Comparison of ENCODE assay signal across 16 cellular contexts in the genomic region with DNA sequence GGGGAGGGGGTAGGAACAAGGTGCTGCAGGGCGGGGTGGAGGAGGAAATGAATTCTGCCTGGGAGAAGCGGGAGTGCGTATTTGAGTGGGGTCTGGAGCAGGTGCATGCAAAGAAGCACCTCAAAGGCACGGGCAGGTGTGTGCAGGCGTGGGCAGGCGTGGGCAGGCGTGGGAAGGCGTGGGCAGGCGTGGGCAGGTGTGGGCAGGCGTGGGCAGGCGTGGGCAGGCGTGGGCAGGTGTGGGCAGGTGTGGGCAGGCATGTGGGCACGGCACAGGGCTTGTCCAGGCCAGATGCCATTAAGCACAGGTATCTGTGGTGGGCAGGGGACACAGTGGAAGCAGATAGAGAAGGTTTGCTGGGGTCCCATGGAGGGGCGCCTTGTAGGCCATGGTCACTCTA.
DNase-seq lines count a peak whose midpoint lies in the region; ATAC-seq and TF ChIP-seq lines count a peak whose summit lies in the region.
"Had no signal": no experiment of that assay in that cellular context is flagged by ENCODE, and none has a peak within 500 bp of the region (broad histone marks: within the 10 kb centered on the region; RNA-seq: fewer than 3 reads in every experiment).

No MANE protein-coding gene starts in this region.

- H3K14ac ChIP-seq in H9 (ENCODE audit: insufficient read depth, low read length) = no peak overlapping the region; the same call in 1 of the 2 replicates

- no peak overlapping the region for H3K4ac ChIP-seq in H9 (ENCODE audit: low read depth, low read length)

- BruUV-seq in Caco-2 (replicated peaks; lab: Mats Ljungman, UMichigan) = no TSS peak

- H3K79me1 ChIP-seq in H9 (ENCODE audit: insufficient read depth, low read depth, low read length, poor library complexity, severe bottlenecking) = no peaks in the 10 kb centered on the region

- intact Hi-C loops in Caco-2 (cut with micrococcal nuclease; ENCODE audit: unreplicated experiment) = no loop called here

- H3K18ac ChIP-seq in H9 (ENCODE audit: insufficient read length, low read depth, low read length) = no peak overlapping the region

- no peaks in the 10 kb centered on the region for H3K36me3 Mint-ChIP-seq in H9 (ENCODE audit: insufficient read depth in 1 of 3, low read depth in 3 of 3)
- no peaks in the 10 kb centered on the region for H3K36me3 Mint-ChIP-seq in activated T-helper 17 cell treated with anti-CD3 and anti-CD28 coated beads, Interleukin-2, amount 50 U/mL, for 72 hours (ENCODE audit: low read depth)
- H3K36me3 Mint-ChIP-seq in neural progenitor cell = no peaks in the 10 kb centered on the region
- H3K36me3 Mint-ChIP-seq in Caco-2 (ENCODE audit: insufficient read depth, unreplicated experiment) = no peaks in the 10 kb centered on the region
- H3K36me3 Mint-ChIP-seq: CD8-positive, alpha-beta T cell had no signal

- H3K36me3 ChIP-seq in neural progenitor cell (no peaks in the 10 kb centered on the region), Caco-2 (ENCODE audit: control insufficient read depth, insufficient read depth, low read length) (no peaks in the 10 kb centered on the region)
- H3K36me3 ChIP-seq: Peyer's patch, SJSA1 had no signal

- H3K4me1 Mint-ChIP-seq in H9 = peaks cover 12 to 15% of the 10 kb centered on the region in 2 experiments
- peaks cover 21% of the 10 kb centered on the region for H3K4me1 Mint-ChIP-seq in activated T-helper 17 cell treated with anti-CD3 and anti-CD28 coated beads, Interleukin-2, amount 50 U/mL, for 72 hours
- H3K4me1 Mint-ChIP-seq in neural progenitor cell = peaks cover 12% of the 10 kb centered on the region
- peaks cover 7% of the 10 kb centered on the region for H3K4me1 Mint-ChIP-seq in Caco-2 (ENCODE audit: low read depth, unreplicated experiment)

- no peak overlapping the region for H3T11ph ChIP-seq in H9 (ENCODE audit: low read length)

- no peak overlapping the region for H2BK15ac ChIP-seq in H9 (ENCODE audit: low read depth, low read length)

- no peak overlapping the region for H2AFZ ChIP-seq in H9 (ENCODE audit: low read length)
- H2AFZ ChIP-seq in neural progenitor cell (replicated peaks) = no peak overlapping the region

- no peak overlapping the region for H3K4me2 ChIP-seq in H9 (ENCODE audit: insufficient read depth, insufficient read length, low read length)
- no peak overlapping the region for H3K4me2 ChIP-seq in neural progenitor cell

- H3K9me3 ChIP-seq in H9 (ENCODE audit: control insufficient read depth, low read depth, low read length) (no peaks in the 10 kb centered on the region), neural progenitor cell (ENCODE audit: low read depth) (no peaks in the 10 kb centered on the region), Caco-2 (no peaks in the 10 kb centered on the region)
- H3K9me3 ChIP-seq: Peyer's patch, SJSA1 had no signal

- no peaks in the 10 kb centered on the region for H3K23me2 ChIP-seq in H9 (ENCODE audit: insufficient read length, low read depth, low read length, poor library complexity, severe bottlenecking)

- no peak overlapping the region for H4K5ac ChIP-seq in H9 (ENCODE audit: insufficient read length, low read depth, low read length)

- H3K9ac ChIP-seq in H9 (ENCODE audit: extremely low read depth, insufficient read length, low read length) (no peak overlapping the region), neural progenitor cell (no peak overlapping the region)

- no peak overlapping the region for H4K91ac ChIP-seq in H9 (ENCODE audit: insufficient read length, low read depth, low read length)

- DNase-seq in NCI-H748 (lab: John Stamatoyannopoulos, UW; ENCODE audit: unreplicated experiment) = peak; percentile 56
- DNase-seq in NCI-H748 treated with DMSO at 0.1 percent for 48 hours (lab: John Stamatoyannopoulos, UW) = no peak
- no peak for DNase-seq in H9
- no peak for DNase-seq in neural progenitor cell (ENCODE audit: low spot score)
- DNase-seq in Caco-2 = no peak
- DNase-seq in COLO829 (ENCODE audit: low spot score) = no peak
- DNase-seq: AML-193; C1 segment of cervical spinal cord; CD8-positive, alpha-beta T cell; Karpas-422; NCI-H187; NCI-H510A; Peyer's patch had no signal

- no peaks in the 10 kb centered on the region; the same call in 1 of the 2 replicates for H3K4me1 ChIP-seq in H9 (ENCODE audit: insufficient read depth, low read length)
- peaks cover 3% of the 10 kb centered on the region for H3K4me1 ChIP-seq in neural progenitor cell
- 0 out of 2 replicates have a peak, but pooled peaks cover 5% of the 10 kb centered on the region for H3K4me1 ChIP-seq in Caco-2
- H3K4me1 ChIP-seq: Peyer's patch had no signal

- no peak overlapping the region for H3K23ac ChIP-seq in H9 (ENCODE audit: insufficient read length, low read depth, low read length)

- H3K9me3 Mint-ChIP-seq in H9 (no peaks in the 10 kb centered on the region; a peak in 1 of 5 replicates), neural progenitor cell (no peaks in the 10 kb centered on the region), Caco-2 (ENCODE audit: unreplicated experiment) (no peaks in the 10 kb centered on the region)
- no peaks in the 10 kb centered on the region for H3K9me3 Mint-ChIP-seq in activated T-helper 17 cell treated with anti-CD3 and anti-CD28 coated beads, Interleukin-2, amount 50 U/mL, for 72 hours
- H3K9me3 Mint-ChIP-seq: CD8-positive, alpha-beta T cell had no signal

- H3K27me3 Mint-ChIP-seq in H9 (ENCODE audit: low read depth) (peaks cover 90% of the 10 kb centered on the region), neural progenitor cell (ENCODE audit: insufficient read depth, low read depth) (peaks cover 4% of the 10 kb centered on the region), Caco-2 (ENCODE audit: insufficient read depth, unreplicated experiment) (peaks cover 12% of the 10 kb centered on the region)
- H3K27me3 Mint-ChIP-seq in activated T-helper 17 cell treated with anti-CD3 and anti-CD28 coated beads, Interleukin-2, amount 50 U/mL, for 72 hours = peaks cover 10% of the 10 kb centered on the region

- H4K20me1 ChIP-seq in H9 (ENCODE audit: control insufficient read depth, insufficient read depth, insufficient read length) = no peaks in the 10 kb centered on the region
- H4K20me1 ChIP-seq in neural progenitor cell (ENCODE audit: low read depth) = no peaks in the 10 kb centered on the region

- H3K4me3 ChIP-seq in neural progenitor cell = no peak overlapping the region
- H3K4me3 ChIP-seq in Caco-2 (ENCODE audit: low read depth, low read length) = no peak overlapping the region
- H3K4me3 ChIP-seq: Peyer's patch, SJSA1 had no signal

- no peaks in the 10 kb centered on the region for H3F3A ChIP-seq in neural progenitor cell (ENCODE audit: low read depth)

- POLR2A ChIA-PET in Caco-2 (lab: Charles Lee) = no interaction called here

- no peaks in the 10 kb centered on the region for H3K79me2 ChIP-seq in H9 (ENCODE audit: insufficient read depth, low read length)
- no peaks in the 10 kb centered on the region for H3K79me2 ChIP-seq in neural progenitor cell (ENCODE audit: low read depth)

- H3K27ac ChIP-seq in H9 (ENCODE audit: insufficient read length, low read depth, low read length) (no peak overlapping the region), neural progenitor cell (no peak overlapping the region)
- H3K27ac ChIP-seq: Peyer's patch, SJSA1 had no signal

- H2BK12ac ChIP-seq in H9 (ENCODE audit: insufficient read length, low read depth, low read length) = no peak overlapping the region

- no peak overlapping the region for H3K4me3 Mint-ChIP-seq in H9
- no peak overlapping the region for H3K4me3 Mint-ChIP-seq in activated T-helper 17 cell treated with anti-CD3 and anti-CD28 coated beads, Interleukin-2, amount 50 U/mL, for 72 hours
- no peak overlapping the region for H3K4me3 Mint-ChIP-seq in neural progenitor cell
- H3K4me3 Mint-ChIP-seq in Caco-2 (ENCODE audit: unreplicated experiment) = no peak overlapping the region
- H3K4me3 Mint-ChIP-seq: CD8-positive, alpha-beta T cell had no signal

- TF ChIP-seq CTCF in H9 (conservative IDR thresholded peaks at IDR 0.05) (no peak), neural progenitor cell (IDR thresholded peaks at IDR 0.05) (no peak), Caco-2 (IDR thresholded peaks at IDR 0.05; ENCODE audit: insufficient read depth in 1 of 2, low read depth in 1 of 2, low read length in 1 of 2, severe bottlenecking in 1 of 2, unreplicated experiment in 1 of 2) (no peak)

- no CpG with 5 or more reads among the region's 14 CpGs for WGBS in H9 (ENCODE audit: extremely low coverage, insufficient read length, low lambda C conversion rate)

- H2AK5ac ChIP-seq in H9 (ENCODE audit: insufficient read length, low read length) = no peak overlapping the region

- no peak overlapping the region for H2BK20ac ChIP-seq in H9 (ENCODE audit: low read depth, low read length, poor library complexity, severe bottlenecking)

- CTCF ChIA-PET in Caco-2 (lab: Charles Lee) = no interaction called here

- H3K27me3 ChIP-seq in H9 (ENCODE audit: insufficient read depth, low read length) = peaks cover 13% of the 10 kb centered on the region; the same call in 1 of the 2 replicates
- peaks cover 26% of the 10 kb centered on the region for H3K27me3 ChIP-seq in neural progenitor cell
- no peaks in the 10 kb centered on the region for H3K27me3 ChIP-seq in Caco-2 (replicated peaks; ENCODE audit: control insufficient read depth, insufficient read depth, low read length)
- H3K27me3 ChIP-seq: Peyer's patch, SJSA1 had no signal

- peak overlapping the region in 2 of 3 experiments; percentile 64 to 83; a peak in 3 of 7 replicates for H3K27ac Mint-ChIP-seq in H9
- peak overlapping the region; percentile 51 for H3K27ac Mint-ChIP-seq in activated T-helper 17 cell treated with anti-CD3 and anti-CD28 coated beads, Interleukin-2, amount 50 U/mL, for 72 hours
- peak overlapping the region; percentile 70 for H3K27ac Mint-ChIP-seq in neural progenitor cell
- H3K27ac Mint-ChIP-seq in Caco-2 (ENCODE audit: unreplicated experiment) = no peak overlapping the region
- H3K27ac Mint-ChIP-seq: CD8-positive, alpha-beta T cell had no signal

- no peak overlapping the region for H2BK120ac ChIP-seq in H9 (ENCODE audit: low read depth, low read length, poor library complexity, severe bottlenecking)

- no peak for ATAC-seq in activated T-helper 17 cell treated with anti-CD3 and anti-CD28 coated beads, Interleukin-2, amount 50 U/mL, for 72 hours (replicated peaks)
- no peak for ATAC-seq in GM19023 (IDR thresholded peaks at IDR 0.05; ENCODE audit: unreplicated experiment)
- ATAC-seq: CD8-positive, alpha-beta T cell had no signal

- no peak overlapping the region for H4K8ac ChIP-seq in H9 (replicated peaks; ENCODE audit: insufficient read length, low read depth, low read length)

- no peak overlapping the region for H2BK5ac ChIP-seq in H9 (ENCODE audit: insufficient read length, low read length)

- H3K56ac ChIP-seq in H9 (ENCODE audit: insufficient read length, low read depth, low read length) = no peak overlapping the region
